In the genomic region with DNA sequence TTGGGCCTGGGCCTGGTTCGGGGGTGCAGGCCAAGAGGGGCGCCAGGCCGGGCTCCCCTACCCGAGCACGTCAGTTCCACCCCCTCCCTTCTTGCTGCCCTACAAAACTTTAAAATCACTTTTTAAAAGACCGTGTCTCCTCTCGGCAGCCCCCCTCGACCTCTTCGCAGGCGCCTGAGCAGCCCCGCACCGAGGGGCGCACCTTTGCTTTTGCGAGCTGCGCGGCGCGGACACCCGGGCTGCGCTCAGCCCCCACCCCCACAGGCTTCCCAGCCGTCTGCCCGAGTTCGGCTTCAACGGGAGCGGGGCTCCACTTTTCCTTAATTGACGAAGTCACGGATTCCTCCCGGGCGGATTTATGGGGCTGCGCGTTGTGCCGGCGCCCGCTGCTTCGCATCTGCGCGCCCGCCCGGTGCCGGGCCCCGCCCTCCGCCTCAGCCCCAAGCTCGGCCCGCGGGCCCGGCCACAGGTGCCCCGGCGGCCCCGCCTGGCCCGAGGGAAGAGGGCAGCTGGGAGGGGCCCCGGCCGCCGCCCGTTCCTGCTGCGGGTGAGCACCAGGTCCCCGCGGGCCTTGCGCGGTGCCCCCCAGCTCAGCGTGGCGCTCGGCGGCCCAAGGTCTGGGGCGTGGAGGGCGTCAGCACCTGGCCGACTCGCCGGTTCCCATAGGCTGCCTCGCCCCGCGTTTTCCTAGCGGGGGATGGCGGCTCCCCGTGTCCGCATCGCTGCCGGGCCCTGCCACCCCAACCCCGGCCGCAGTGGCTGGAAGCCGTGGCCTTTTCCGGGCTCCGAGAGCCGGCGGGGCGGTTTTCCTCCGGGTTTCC, we compare ENCODE assay signal across 14 cellular contexts. TPM values are rescaled to one million over a fixed set of nuclear protein-coding genes. Genes with fewer than 3 reads are reported as not detected.
A peak's percentile ranks its signal among the peaks of the same experiment; 100 is the strongest.
DNase-seq lines count a peak whose midpoint lies in the region; ATAC-seq and TF ChIP-seq lines count a peak whose summit lies in the region.
"Had no signal": no experiment of that assay in that cellular context is flagged by ENCODE, and none has a peak within 500 bp of the region (broad histone marks: within the 10 kb centered on the region; RNA-seq: fewer than 3 reads in every experiment).

No MANE protein-coding gene starts in this region.

- peak overlapping the region; percentile 37; the same call in 1 of the 3 replicates for H3K4me3 Mint-ChIP-seq in GM23338
- H3K4me3 Mint-ChIP-seq in T-helper 2 cell treated with Interferon-gamma antibody and Interleukin-4, amounts not matched to agents 5 μg/mL and 100 μg/mL, for 36 hours, result no peak overlapping the region
- H3K4me3 Mint-ChIP-seq: activated T-helper 17 cell treated with anti-CD3 and anti-CD28 coated beads, Interleukin-2, amount 50 U/mL, for 72 hours; CD4-positive, CD25-positive, alpha-beta regulatory T cell had no signal

- H2AFZ ChIP-seq in GM23338 (peak overlapping the region; percentile 78), osteoblast (ENCODE audit: low read length) (no peak overlapping the region)

- peaks cover 33% of the 10 kb centered on the region for H3F3A ChIP-seq in GM23338 (replicated peaks; ENCODE audit: low read depth)

- H3K9me3 ChIP-seq in esophagus muscularis mucosa (no peaks in the 10 kb centered on the region), osteoblast (ENCODE audit: low read depth, low read length) (no peaks in the 10 kb centered on the region)

- H3K36me3 ChIP-seq in GM23338 (ENCODE audit: insufficient read depth), result no peaks in the 10 kb centered on the region
- no peaks in the 10 kb centered on the region for H3K36me3 ChIP-seq in esophagus muscularis mucosa
- H3K36me3 ChIP-seq in osteoblast (ENCODE audit: insufficient read depth, low read length), result no peaks in the 10 kb centered on the region

- peaks cover 98% of the 10 kb centered on the region for H3K27me3 Mint-ChIP-seq in GM23338 (ENCODE audit: insufficient read depth, low read depth, poor library complexity)
- H3K27me3 Mint-ChIP-seq in T-helper 2 cell treated with Interferon-gamma antibody and Interleukin-4, amounts not matched to agents 5 μg/mL and 100 μg/mL, for 36 hours (ENCODE audit: low read depth), result peaks cover 77% of the 10 kb centered on the region

- H3K9me3 Mint-ChIP-seq in GM23338, result peaks cover 5% of the 10 kb centered on the region; the same call in 2 of the 3 replicates
- H3K9me3 Mint-ChIP-seq in T-helper 2 cell treated with Interferon-gamma antibody and Interleukin-4, amounts not matched to agents 5 μg/mL and 100 μg/mL, for 36 hours, result no peaks in the 10 kb centered on the region
- H3K9me3 Mint-ChIP-seq: activated T-helper 17 cell treated with anti-CD3 and anti-CD28 coated beads, Interleukin-2, amount 50 U/mL, for 72 hours; stimulated activated naive CD8-positive, alpha-beta T cell treated with anti-CD3 and anti-CD28 coated beads, Interleukin-15, Interleukin-2, amounts not matched to agents 100 ng/mL and 50 ng/mL, for 24 hours had no signal

- H3K4me1 Mint-ChIP-seq in GM23338, result peaks cover 31% of the 10 kb centered on the region
- peaks cover 8% of the 10 kb centered on the region for H3K4me1 Mint-ChIP-seq in T-helper 2 cell treated with Interferon-gamma antibody and Interleukin-4, amounts not matched to agents 5 μg/mL and 100 μg/mL, for 36 hours (ENCODE audit: low read depth)

- H3K79me2 ChIP-seq in GM23338 (replicated peaks; ENCODE audit: insufficient read depth) (no peaks in the 10 kb centered on the region), osteoblast (ENCODE audit: insufficient read depth, low read length) (no peaks in the 10 kb centered on the region)

- H3K4me3 ChIP-seq in GM23338 (peak overlapping the region; percentile 51), esophagus muscularis mucosa (peak overlapping the region; percentile 21 to 37 (median 34)), osteoblast (ENCODE audit: insufficient read depth, low read length) (no peak overlapping the region)

- no peak for TF ChIP-seq POLR2A in esophagus muscularis mucosa (IDR thresholded peaks at IDR 0.05; ENCODE audit: low read depth)

- H3K27ac Mint-ChIP-seq in GM23338, result no peak overlapping the region
- H3K27ac Mint-ChIP-seq in T-helper 2 cell treated with Interferon-gamma antibody and Interleukin-4, amounts not matched to agents 5 μg/mL and 100 μg/mL, for 36 hours, result no peak overlapping the region
- H3K27ac Mint-ChIP-seq: activated T-helper 17 cell treated with anti-CD3 and anti-CD28 coated beads, Interleukin-2, amount 50 U/mL, for 72 hours; CD4-positive, CD25-positive, alpha-beta regulatory T cell; stimulated activated naive CD8-positive, alpha-beta T cell treated with anti-CD3 and anti-CD28 coated beads, Interleukin-15, Interleukin-2, amounts not matched to agents 100 ng/mL and 50 ng/mL, for 24 hours had no signal

- intact Hi-C loops in esophagus muscularis mucosa (cut with DNase I), result no loop called here
- intact Hi-C loops in head of caudate nucleus (cut with DNase I), result no loop called here

- peaks cover 27% of the 10 kb centered on the region for H4K20me1 ChIP-seq in GM23338 (replicated peaks; ENCODE audit: insufficient read depth)
- no peaks in the 10 kb centered on the region for H4K20me1 ChIP-seq in osteoblast (ENCODE audit: insufficient read depth, low read length)

- H3K4me1 ChIP-seq in GM23338 (ENCODE audit: insufficient read depth), result peaks cover 53% of the 10 kb centered on the region
- H3K4me1 ChIP-seq in esophagus muscularis mucosa, result peaks cover 22 to 49% (median 31%) of the 10 kb centered on the region in 4 donors
- H3K4me1 ChIP-seq in osteoblast (ENCODE audit: insufficient read depth, low read length), result no peaks in the 10 kb centered on the region

- WGBS in esophagus muscularis mucosa, result 3% methylated on average over 16 of the region's 86 CpGs

- DNase-seq in GM23338 (ENCODE audit: low spot score), result peak; percentile 60
- DNase-seq in esophagus muscularis mucosa (ENCODE audit: extremely low spot score), result no peak
- DNase-seq in osteoblast (ENCODE audit: insufficient read length, low spot score, missing footprints), result peak; percentile 56
- no peak for DNase-seq in NCI-H226
- no peak for DNase-seq in T-helper 2 cell treated with Interferon-gamma antibody and Interleukin-4, amounts not matched to agents 5 μg/mL and 100 μg/mL, for 36 hours (ENCODE audit: low spot score)
- DNase-seq in head of caudate nucleus, result no peak
- DNase-seq: CD4-positive, CD25-positive, alpha-beta regulatory T cell; NCI-H187 treated with DMSO at 0.1 percent for 48 hours; stimulated activated CD4-positive, alpha-beta T cell treated with anti-CD3 and anti-CD28 coated beads, Interleukin-4, amount 100 ng/mL, for 4 hours had no signal

- H3K36me3 Mint-ChIP-seq in GM23338 (ENCODE audit: low read depth), result no peaks in the 10 kb centered on the region
- H3K36me3 Mint-ChIP-seq in T-helper 2 cell treated with Interferon-gamma antibody and Interleukin-4, amounts not matched to agents 5 μg/mL and 100 μg/mL, for 36 hours (ENCODE audit: low read depth), result no peaks in the 10 kb centered on the region
- H3K36me3 Mint-ChIP-seq: CD4-positive, CD25-positive, alpha-beta regulatory T cell had no signal

- peaks cover 100% of the 10 kb centered on the region for H3K27me3 ChIP-seq in GM23338 (ENCODE audit: insufficient read depth)
- peaks cover 23 to 95% (median 74%) of the 10 kb centered on the region in 4 donors for H3K27me3 ChIP-seq in esophagus muscularis mucosa
- H3K27me3 ChIP-seq in osteoblast (ENCODE audit: insufficient read depth, low read length), result peaks cover 98% of the 10 kb centered on the region

- H3K4me2 ChIP-seq in GM23338 (peak overlapping the region; percentile 79), osteoblast (ENCODE audit: insufficient read depth, low read length) (no peak overlapping the region)

- H3K27ac ChIP-seq in C4-2B (peak overlapping the region; percentile 79; the same call in 1 of the 2 replicates), GM23338 (ENCODE audit: low read depth) (no peak overlapping the region), esophagus muscularis mucosa (replicated peaks in 1 of 4) (no peak overlapping the region), osteoblast (ENCODE audit: low read depth, low read length) (no peak overlapping the region)

- ATAC-seq in GM23338 (peak; percentile 19), GM21367 (IDR thresholded peaks at IDR 0.05; ENCODE audit: unreplicated experiment) (no peak)
- ATAC-seq: activated CD4-positive, CD25-positive, alpha-beta regulatory T cell treated with anti-CD3 and anti-CD28 coated beads, Interleukin-2, amount 50 U/mL, for 24 hours; activated T-helper 17 cell treated with anti-CD3 and anti-CD28 coated beads, Interleukin-2, amount 50 U/mL, for 72 hours had no signal

- no peak for TF ChIP-seq EP300 in esophagus muscularis mucosa (IDR thresholded peaks at IDR 0.05)

- TF ChIP-seq CTCF in C4-2B (conservative IDR thresholded peaks at IDR 0.05) (no peak), GM23338 (conservative IDR thresholded peaks at IDR 0.05; ENCODE audit: low read depth in 2 of 2) (no peak), esophagus muscularis mucosa (IDR thresholded peaks at IDR 0.05) (no peak), osteoblast (IDR thresholded peaks at IDR 0.05; ENCODE audit: extremely low read depth, low read depth, low read length) (no peak)

- no peaks in the 10 kb centered on the region for H3K9me2 ChIP-seq in GM23338 (ENCODE audit: insufficient read depth)

TF ChIP-seq in GM23338, 12 proteins besides CTCF, POLR2A, EP300 and RAD21 (continues in another document):
- TF ChIP-seq EZH2 (IDR thresholded peaks at IDR 0.05; ENCODE audit: low read depth, unreplicated experiment), result peak; percentile 95
- TF ChIP-seq EZH2phosphoT487 (IDR thresholded peaks at IDR 0.05; ENCODE audit: unreplicated experiment), result peak; percentile 92

RNA-seq across cellular contexts. Expression of gene MNX1, which starts 10.8 kb away (rescaled TPM):
- 0.14 TPM in 1 of 2 replicates, not detected in the other for total RNA-seq in GM23338 (2014; rRNA removed; shearing (Covaris generic))
- 0.14 and 0.24 TPM in 2 replicates for polyA plus RNA-seq in GM23338 (2016; fragmentation: Nextera tagmentation; extraction: Ambion mirVana)
- not detected for total RNA-seq in esophagus muscularis mucosa
- not detected in 2 replicates for total RNA-seq in osteoblast
- total RNA-seq: activated T-helper 17 cell treated with anti-CD3 and anti-CD28 coated beads, Interleukin-2, amount 50 U/mL, for 72 hours had no signal
- polyA plus RNA-seq: CD4-positive, CD25-positive, alpha-beta regulatory T cell had no signal

Comparison
In these comparisons a context has a peak if more than half of its experiments do, and no peak if none do; other contexts are left out.
1. DNase-seq: peak in GM23338 (single experiment) and osteoblast (single experiment); none in esophagus muscularis mucosa (single experiment), NCI-H226 (single experiment), T-helper 2 cell treated with Interferon-gamma antibody and Interleukin-4, amounts not matched to agents 5 μg/mL and 100 μg/mL, for 36 hours (single experiment) and head of caudate nucleus (0 of 42).